1 cellular context compared by ENCODE assay signal in genomic region chr10:102503264-102504178, GRCh38.
TF ChIP-seq lines count a peak whose summit lies in the region.

SUFU (plus strand) TSS chr10:102503972; CDS start chr10:102504153, 181 bp downstream.

TF ChIP-seq in K562, 482 proteins besides CTCF, POLR2A, EP300 and RAD21 (continued from another document and continues in another):
- 0 out of 2 replicates have a peak, but pooled peaks have one; percentile 24 for TF ChIP-seq MBD1 (CRISPR knock-in tag; IDR thresholded peaks at IDR 0.05)
- TF ChIP-seq CREM (IDR thresholded peaks at IDR 0.05; ENCODE audit: low read depth) = peak; percentile 51; the same call in 1 of the 2 replicates
- peak; percentile 26 for TF ChIP-seq C11orf30 (IDR thresholded peaks at IDR 0.05; ENCODE audit: low read depth)
- 0 out of 2 replicates have a peak, but pooled peaks have one; percentile 29 for TF ChIP-seq XRCC5 (IDR thresholded peaks at IDR 0.05; ENCODE audit: low read depth, low read length)
- no peak; the same call in 1 of the 2 replicates for TF ChIP-seq ARID4B (CRISPR knock-in tag; IDR thresholded peaks at IDR 0.05)
- 0 out of 2 replicates have a peak, but pooled peaks have one; percentile 5 for TF ChIP-seq ZNF589 (CRISPR knock-in tag; IDR thresholded peaks at IDR 0.05; ENCODE audit: low read depth)
- no peak for TF ChIP-seq ZNF253 (CRISPR knock-in tag; conservative IDR thresholded peaks at IDR 0.05)
- no peak for TF ChIP-seq ZNF133 (CRISPR knock-in tag; IDR thresholded peaks at IDR 0.05)
- peak; percentile 75 for TF ChIP-seq POLR2G (IDR thresholded peaks at IDR 0.05; ENCODE audit: low read depth, low read length)
- TF ChIP-seq HMGN3 (IDR thresholded peaks at IDR 0.05; ENCODE audit: borderline replicate concordance, extremely low read depth, insufficient read length, low read depth, low read length) = peak; percentile 19
- TF ChIP-seq CREB1 (IDR thresholded peaks at IDR 0.05) = 0 out of 2 replicates have a peak, but pooled peaks have one; percentile 40
- TF ChIP-seq CREB1 (CRISPR knock-in tag; IDR thresholded peaks at IDR 0.05) = no peak
- TF ChIP-seq SP1 (CRISPR knock-in tag; IDR thresholded peaks at IDR 0.05) = peak; percentile 82
- peak; percentile 60 for TF ChIP-seq RBFOX2 (IDR thresholded peaks at IDR 0.05; ENCODE audit: low read depth, low read length)
- TF ChIP-seq CEBPG (CRISPR knock-in tag; IDR thresholded peaks at IDR 0.05) = no peak
- no peak for TF ChIP-seq CEBPG (tag; conservative IDR thresholded peaks at IDR 0.05 in 1 of 2, IDR thresholded peaks at IDR 0.05 in 1 of 2)
- peak; percentile 15; the same call in 1 of the 2 replicates for TF ChIP-seq GMEB1 (CRISPR knock-in tag; IDR thresholded peaks at IDR 0.05)
- TF ChIP-seq RCOR1 (IDR thresholded peaks at IDR 0.05; ENCODE audit: borderline replicate concordance in 1 of 2, low read depth in 2 of 2, low read length in 2 of 2) = peak in 1 of 2 experiments; percentile 71; a peak in 2 of 4 replicates
- TF ChIP-seq VEZF1 (CRISPR knock-in tag; IDR thresholded peaks at IDR 0.05) = peak; percentile 70
- peak; percentile 56 to 57; a peak in 2 of 4 replicates for TF ChIP-seq FOXK2 (conservative IDR thresholded peaks at IDR 0.05 in 1 of 2, IDR thresholded peaks at IDR 0.05 in 1 of 2; ENCODE audit: low read depth in 2 of 2)
- 0 out of 2 replicates have a peak, but pooled peaks have one; percentile 19 for TF ChIP-seq ZNF766 (CRISPR knock-in tag; conservative IDR thresholded peaks at IDR 0.05)
- no peak for TF ChIP-seq ZMIZ1 (IDR thresholded peaks at IDR 0.05; ENCODE audit: low read depth in 2 of 2, low read length in 2 of 2)
- no peak for TF ChIP-seq PTTG1 (tag; IDR thresholded peaks at IDR 0.05; ENCODE audit: low read depth)
- no peak for TF ChIP-seq MXI1 (IDR thresholded peaks at IDR 0.05; ENCODE audit: low read depth, low read length)
- no peak for TF ChIP-seq TBL1XR1 (IDR thresholded peaks at IDR 0.05; ENCODE audit: low read length in 2 of 2)
- peak in 1 of 2 experiments; percentile 22 for TF ChIP-seq E2F6 (IDR thresholded peaks at IDR 0.05; ENCODE audit: borderline replicate concordance in 1 of 2, extremely low read depth in 1 of 2, insufficient read depth in 1 of 2, insufficient read length in 1 of 2, low read depth in 1 of 2, low read length in 1 of 2, poor library complexity in 1 of 2, severe bottlenecking in 1 of 2)
- TF ChIP-seq MXD1 (CRISPR knock-in tag; IDR thresholded peaks at IDR 0.05; ENCODE audit: borderline replicate concordance, poor library complexity, severe bottlenecking) = no peak
- TF ChIP-seq ZBTB7A (IDR thresholded peaks at IDR 0.05; ENCODE audit: borderline replicate concordance, control insufficient read depth, low read depth, low read length) = peak; percentile 47; the same call in 1 of the 2 replicates
- TF ChIP-seq U2AF2 (optimal IDR thresholded peaks at IDR 0.05; ENCODE audit: low read depth, low read length) = no peak
- TF ChIP-seq ZNF316 (IDR thresholded peaks at IDR 0.05) = peak; percentile 30; the same call in 1 of the 2 replicates
- peak; percentile 37 for TF ChIP-seq MEIS2 (IDR thresholded peaks at IDR 0.05; ENCODE audit: partially characterized antibody)
- peak; percentile 81; the same call in 1 of the 2 replicates for TF ChIP-seq ZNF12 (CRISPR knock-in tag; IDR thresholded peaks at IDR 0.05)
- TF ChIP-seq CTBP1 (IDR thresholded peaks at IDR 0.05; ENCODE audit: borderline replicate concordance) = peak; percentile 47; the same call in 1 of the 2 replicates
- 0 out of 2 replicates have a peak, but pooled peaks have one; percentile 31 for TF ChIP-seq GABPA (tag; conservative IDR thresholded peaks at IDR 0.05; ENCODE audit: low read depth)
- TF ChIP-seq POLR2AphosphoS5 (IDR thresholded peaks at IDR 0.05; ENCODE audit: control insufficient read depth, insufficient read depth, low read depth, low read length) = 0 out of 2 replicates have a peak, but pooled peaks have one; percentile 23
- TF ChIP-seq L3MBTL2 (IDR thresholded peaks at IDR 0.05) = 0 out of 2 replicates have a peak, but pooled peaks have one; percentile 25
- TF ChIP-seq ATF1 (CRISPR knock-in tag; IDR thresholded peaks at IDR 0.05) = no peak
- TF ChIP-seq ATF1 (tag; IDR thresholded peaks at IDR 0.05) = peak; percentile 13; the same call in 1 of the 2 replicates
- no peak for TF ChIP-seq SAFB (IDR thresholded peaks at IDR 0.05; ENCODE audit: borderline replicate concordance, low read depth, low read length)
- TF ChIP-seq ZNF41 (CRISPR knock-in tag; conservative IDR thresholded peaks at IDR 0.05) = no peak
- no peak for TF ChIP-seq ESRRB (CRISPR knock-in tag; IDR thresholded peaks at IDR 0.05; ENCODE audit: borderline replicate concordance)
- peak; percentile 56; the same call in 1 of the 2 replicates for TF ChIP-seq RB1 (IDR thresholded peaks at IDR 0.05; ENCODE audit: low read depth)
- peak; percentile 39 for TF ChIP-seq NEUROD1 (IDR thresholded peaks at IDR 0.05; ENCODE audit: borderline replicate concordance, low read depth, low read length, partially characterized antibody)
- no peak for TF ChIP-seq RBM17 (IDR thresholded peaks at IDR 0.05; ENCODE audit: borderline replicate concordance, low read depth, low read length)
- TF ChIP-seq TARDBP (IDR thresholded peaks at IDR 0.05) = no peak
- no peak for TF ChIP-seq NCOR1 (IDR thresholded peaks at IDR 0.05)
- TF ChIP-seq TEAD1 (CRISPR knock-in tag; IDR thresholded peaks at IDR 0.05) = 0 out of 4 replicates have a peak, but pooled peaks of 1 of the 2 experiments have one; percentile 30
- no peak for TF ChIP-seq PPARD (CRISPR knock-in tag; IDR thresholded peaks at IDR 0.05)
- peak; percentile 32 to 52; a peak in 3 of 4 replicates for TF ChIP-seq MAZ (CRISPR knock-in tag; conservative IDR thresholded peaks at IDR 0.05 in 1 of 2, IDR thresholded peaks at IDR 0.05 in 1 of 2)
